ENCODE assay signal across 4 cellular contexts in genomic region chr5:31062878-31063277, GRCh38.
"Had no signal": no experiment of that assay in that cellular context is flagged by ENCODE, and none has a peak within 500 bp of the region (broad histone marks: within the 10 kb centered on the region; RNA-seq: fewer than 3 reads in every experiment).

No MANE protein-coding gene starts in this region.

- DNase-seq: H9, HCEC 1CT, IMR-90 had no signal

- H3K9me3 Mint-ChIP-seq: GM23338, H9 had no signal

- ATAC-seq: GM23338 had no signal

- H3K4me3 ChIP-seq: GM23338 had no signal

- H3K4me3 Mint-ChIP-seq: GM23338, H9 had no signal

- H3K4me2 ChIP-seq: GM23338 had no signal

- H2AFZ ChIP-seq: GM23338 had no signal

- H3K27ac Mint-ChIP-seq: GM23338, H9 had no signal
